1 cellular context compared by ENCODE assay signal in the genomic region with DNA sequence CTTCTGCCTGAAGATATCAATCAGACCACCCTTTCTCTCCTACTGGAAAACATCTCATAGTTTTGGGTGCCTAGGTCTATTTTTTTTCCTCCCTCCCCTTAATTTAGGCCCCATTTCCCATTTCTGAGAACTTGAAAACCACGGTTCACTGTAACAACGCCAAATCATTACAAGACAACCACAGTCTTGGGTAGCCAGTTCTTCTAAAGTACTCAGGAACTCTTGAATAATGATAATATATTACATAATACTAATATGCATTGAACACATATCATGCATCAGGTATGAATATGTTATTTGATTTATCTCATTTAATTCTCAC.
TF ChIP-seq lines count a peak whose summit lies in the region.

No MANE protein-coding gene starts in this region.

TF ChIP-seq in IMR-90, 13 proteins besides CTCF, POLR2A, EP300 and RAD21:
- TF ChIP-seq FOS (IDR thresholded peaks at IDR 0.05; ENCODE audit: low read depth, low read length) = no peak
- TF ChIP-seq ELK1 (IDR thresholded peaks at IDR 0.05; ENCODE audit: borderline replicate concordance, low read depth, low read length) = no peak
- no peak for TF ChIP-seq BHLHE40 (IDR thresholded peaks at IDR 0.05; ENCODE audit: low read depth, low read length)
- no peak for TF ChIP-seq MAFK (IDR thresholded peaks at IDR 0.05; ENCODE audit: low read depth, low read length)
- no peak for TF ChIP-seq NFE2L2 (IDR thresholded peaks at IDR 0.05; ENCODE audit: low read depth, low read length)
- TF ChIP-seq RCOR1 (IDR thresholded peaks at IDR 0.05; ENCODE audit: insufficient replicate concordance, low read length) = no peak
- TF ChIP-seq MAZ (IDR thresholded peaks at IDR 0.05; ENCODE audit: borderline replicate concordance, low read depth, low read length) = no peak
- no peak for TF ChIP-seq SMC3 (IDR thresholded peaks at IDR 0.05; ENCODE audit: low read depth, low read length)
- TF ChIP-seq, protein P1, sequence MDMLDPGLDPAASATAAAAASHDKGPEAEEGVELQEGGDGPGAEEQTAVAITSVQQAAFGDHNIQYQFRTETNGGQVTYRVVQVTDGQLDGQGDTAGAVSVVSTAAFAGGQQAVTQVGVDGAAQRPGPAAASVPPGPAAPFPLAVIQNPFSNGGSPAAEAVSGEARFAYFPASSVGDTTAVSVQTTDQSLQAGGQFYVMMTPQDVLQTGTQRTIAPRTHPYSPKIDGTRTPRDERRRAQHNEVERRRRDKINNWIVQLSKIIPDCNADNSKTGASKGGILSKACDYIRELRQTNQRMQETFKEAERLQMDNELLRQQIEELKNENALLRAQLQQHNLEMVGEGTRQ (IDR thresholded peaks at IDR 0.05; ENCODE audit: low read depth, low read length) = no peak
- no peak for TF ChIP-seq CEBPB (IDR thresholded peaks at IDR 0.05; ENCODE audit: low read depth, low read length)
